1 cellular context compared by ENCODE assay signal in the genomic region with DNA sequence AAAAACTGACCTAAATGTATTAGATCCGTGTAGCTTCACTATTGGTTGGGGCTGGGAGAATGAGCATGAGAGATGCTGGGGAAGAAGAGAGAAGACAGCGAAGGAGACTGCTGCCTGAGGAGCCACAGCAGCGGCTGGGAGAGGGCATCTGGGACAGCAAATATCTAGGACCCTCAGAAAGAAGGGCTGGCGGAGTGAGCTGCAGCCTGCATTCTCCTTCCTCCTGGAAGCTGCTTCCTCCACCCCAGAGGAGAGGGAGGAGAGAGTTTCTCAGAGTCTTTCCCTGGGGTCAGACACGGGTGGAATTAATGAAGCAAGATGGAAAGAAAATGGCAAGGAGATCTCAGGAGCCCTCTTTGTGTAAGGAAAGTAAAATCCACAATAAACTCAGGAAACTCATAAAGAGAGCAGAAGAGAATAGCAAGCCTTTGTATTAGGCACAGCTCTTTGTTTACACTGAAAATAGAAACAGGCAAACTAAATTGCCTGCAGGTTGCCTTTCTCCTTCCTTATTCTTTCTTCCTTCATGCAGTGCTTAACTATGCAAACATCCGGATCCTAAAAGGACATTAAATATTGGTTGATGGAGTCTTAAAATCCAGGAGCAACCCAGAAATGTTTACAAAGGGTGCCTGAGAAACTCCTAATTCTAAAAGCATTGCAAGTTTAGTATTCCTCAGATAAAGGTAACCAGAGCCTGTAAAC.
TF ChIP-seq lines count a peak whose summit lies in the region.

No MANE protein-coding gene starts in this region.

TF ChIP-seq in GM23338, 12 proteins besides CTCF, POLR2A, EP300 and RAD21 (continued from another document):
- TF ChIP-seq ZNF462 (CRISPR knock-in tag; IDR thresholded peaks at IDR 0.05): no peak
- TF ChIP-seq ZNF114 (CRISPR knock-in tag; IDR thresholded peaks at IDR 0.05): no peak
- TF ChIP-seq, protein P1, sequence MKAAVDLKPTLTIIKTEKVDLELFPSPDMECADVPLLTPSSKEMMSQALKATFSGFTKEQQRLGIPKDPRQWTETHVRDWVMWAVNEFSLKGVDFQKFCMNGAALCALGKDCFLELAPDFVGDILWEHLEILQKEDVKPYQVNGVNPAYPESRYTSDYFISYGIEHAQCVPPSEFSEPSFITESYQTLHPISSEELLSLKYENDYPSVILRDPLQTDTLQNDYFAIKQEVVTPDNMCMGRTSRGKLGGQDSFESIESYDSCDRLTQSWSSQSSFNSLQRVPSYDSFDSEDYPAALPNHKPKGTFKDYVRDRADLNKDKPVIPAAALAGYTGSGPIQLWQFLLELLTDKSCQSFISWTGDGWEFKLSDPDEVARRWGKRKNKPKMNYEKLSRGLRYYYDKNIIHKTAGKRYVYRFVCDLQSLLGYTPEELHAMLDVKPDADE (IDR thresholded peaks at IDR 0.05): no peak
- TF ChIP-seq CREB1 (CRISPR knock-in tag; IDR thresholded peaks at IDR 0.05; ENCODE audit: low read depth): no peak
- no peak for TF ChIP-seq STAT1 (IDR thresholded peaks at IDR 0.05; ENCODE audit: unreplicated experiment)
- TF ChIP-seq, protein P2, sequence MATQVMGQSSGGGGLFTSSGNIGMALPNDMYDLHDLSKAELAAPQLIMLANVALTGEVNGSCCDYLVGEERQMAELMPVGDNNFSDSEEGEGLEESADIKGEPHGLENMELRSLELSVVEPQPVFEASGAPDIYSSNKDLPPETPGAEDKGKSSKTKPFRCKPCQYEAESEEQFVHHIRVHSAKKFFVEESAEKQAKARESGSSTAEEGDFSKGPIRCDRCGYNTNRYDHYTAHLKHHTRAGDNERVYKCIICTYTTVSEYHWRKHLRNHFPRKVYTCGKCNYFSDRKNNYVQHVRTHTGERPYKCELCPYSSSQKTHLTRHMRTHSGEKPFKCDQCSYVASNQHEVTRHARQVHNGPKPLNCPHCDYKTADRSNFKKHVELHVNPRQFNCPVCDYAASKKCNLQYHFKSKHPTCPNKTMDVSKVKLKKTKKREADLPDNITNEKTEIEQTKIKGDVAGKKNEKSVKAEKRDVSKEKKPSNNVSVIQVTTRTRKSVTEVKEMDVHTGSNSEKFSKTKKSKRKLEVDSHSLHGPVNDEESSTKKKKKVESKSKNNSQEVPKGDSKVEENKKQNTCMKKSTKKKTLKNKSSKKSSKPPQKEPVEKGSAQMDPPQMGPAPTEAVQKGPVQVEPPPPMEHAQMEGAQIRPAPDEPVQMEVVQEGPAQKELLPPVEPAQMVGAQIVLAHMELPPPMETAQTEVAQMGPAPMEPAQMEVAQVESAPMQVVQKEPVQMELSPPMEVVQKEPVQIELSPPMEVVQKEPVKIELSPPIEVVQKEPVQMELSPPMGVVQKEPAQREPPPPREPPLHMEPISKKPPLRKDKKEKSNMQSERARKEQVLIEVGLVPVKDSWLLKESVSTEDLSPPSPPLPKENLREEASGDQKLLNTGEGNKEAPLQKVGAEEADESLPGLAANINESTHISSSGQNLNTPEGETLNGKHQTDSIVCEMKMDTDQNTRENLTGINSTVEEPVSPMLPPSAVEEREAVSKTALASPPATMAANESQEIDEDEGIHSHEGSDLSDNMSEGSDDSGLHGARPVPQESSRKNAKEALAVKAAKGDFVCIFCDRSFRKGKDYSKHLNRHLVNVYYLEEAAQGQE (IDR thresholded peaks at IDR 0.05; ENCODE audit: unreplicated experiment): no peak
- no peak for TF ChIP-seq EZH2 (IDR thresholded peaks at IDR 0.05; ENCODE audit: low read depth, unreplicated experiment)
- TF ChIP-seq POLR2AphosphoS5 (IDR thresholded peaks at IDR 0.05; ENCODE audit: low read depth): no peak
- TF ChIP-seq NANOG (IDR thresholded peaks at IDR 0.05; ENCODE audit: borderline replicate concordance): no peak
